ENCODE assay signal across 19 cellular contexts in genomic region chr1:181056560-181056959, GRCh38. TPM values are rescaled to one million over a fixed set of nuclear protein-coding genes. Genes with fewer than 3 reads are reported as not detected.
DNase-seq lines count a peak whose midpoint lies in the region; ATAC-seq, FAIRE-seq and TF ChIP-seq lines count a peak whose summit lies in the region.
"Had no signal": no experiment of that assay in that cellular context is flagged by ENCODE, and none has a peak within 500 bp of the region (broad histone marks: within the 10 kb centered on the region; RNA-seq: fewer than 3 reads in every experiment).

No MANE protein-coding gene starts in this region.

- RAD21 ChIA-PET in GM12878 (lab: Charles Lee; ENCODE audit: unreplicated experiment): interaction anchor here (1.0 to 1.2 kb wide), 2 partner anchors 12 to 86 kb away, joined by 4 read pairs; no protein-coding TSS in a partner anchor

- no peak overlapping the region for H2AFZ ChIP-seq in GM12878 (ENCODE audit: control insufficient read depth, low read depth, low read length)

- no peak overlapping the region for H3K9ac ChIP-seq in GM12878 (ENCODE audit: control insufficient read depth, insufficient read depth, low read length)

- TF ChIP-seq CTCF in GM12878 (IDR thresholded peaks at IDR 0.05 in 2 of 3, conservative IDR thresholded peaks at IDR 0.05 in 1 of 3; ENCODE audit: control insufficient read depth in 2 of 3, extremely low read depth in 1 of 3, insufficient read depth in 1 of 3, low read depth in 3 of 3, low read length in 3 of 3): no peak
- no peak for TF ChIP-seq CTCF in esophagus muscularis mucosa (IDR thresholded peaks at IDR 0.05)

- no peak for FAIRE-seq in GM12878 (lab: Jason Lieb, UNC)
- FAIRE-seq: GM12891 had no signal

- H3K9me3 Mint-ChIP-seq in stimulated activated effector memory CD8-positive, alpha-beta T cell treated with anti-CD3 and anti-CD28 coated beads, Interleukin-12 subunit alpha, Interleukin-12 subunit beta, amount 100 ng/mL, for 72 hours: peaks cover 7% of the 10 kb centered on the region
- H3K9me3 Mint-ChIP-seq: CD4-positive, alpha-beta T cell; HFFc6 had no signal

- H3K27me3 ChIP-seq in GM12878 (replicated peaks in 1 of 2; ENCODE audit: control insufficient read depth in 2 of 2, insufficient read depth in 2 of 2, low read length in 1 of 2) (no peaks in the 10 kb centered on the region), esophagus muscularis mucosa (no peaks in the 10 kb centered on the region)

- TF ChIP-seq POLR2A in GM12878 (IDR thresholded peaks at IDR 0.05; ENCODE audit: low read depth, low read length): no peak
- no peak for TF ChIP-seq POLR2A in esophagus muscularis mucosa (IDR thresholded peaks at IDR 0.05; ENCODE audit: low read depth)

- no TSS peak for BruUV-seq in GM12878 (replicated peaks; lab: Mats Ljungman, UMichigan)

- H3K36me3 ChIP-seq in GM12878 (ENCODE audit: control insufficient read depth in 2 of 2, insufficient read depth in 2 of 2, low read length in 1 of 2) (peaks cover 0 to 26% of the 10 kb centered on the region in 2 experiments; a peak in 2 of 4 replicates), esophagus muscularis mucosa (peaks cover 0 to 12% (median 7%) of the 10 kb centered on the region in 4 donors)
- H3K36me3 ChIP-seq: HAP-1 had no signal

- ATAC-seq in left ventricle myocardium superior (peak; percentile 12), Right ventricle myocardium superior (ENCODE audit: poor library complexity) (no peak), GM12878 (no peak), HG03571 (IDR thresholded peaks at IDR 0.05; ENCODE audit: unreplicated experiment) (no peak)
- ATAC-seq in stimulated activated effector memory CD8-positive, alpha-beta T cell treated with anti-CD3 and anti-CD28 coated beads, Interleukin-12 subunit alpha, Interleukin-12 subunit beta, amount 100 ng/mL, for 72 hours: no peak
- no peak for ATAC-seq in activated CD4-positive, CD25-positive, alpha-beta regulatory T cell treated with anti-CD3 and anti-CD28 coated beads, Interleukin-2, amount 50 U/mL, for 24 hours

- CTCF ChIA-PET in GM12878 (lab: Yijun Ruan, JAX): interaction anchor here (1.3 to 3.3 kb wide), 3 partner anchors 17 to 21 kb away, joined by 3 to 11 read pairs (median 4); no protein-coding TSS in a partner anchor

- peaks cover 39% of the 10 kb centered on the region for H3K36me3 Mint-ChIP-seq in stimulated activated effector memory CD8-positive, alpha-beta T cell treated with anti-CD3 and anti-CD28 coated beads, Interleukin-12 subunit alpha, Interleukin-12 subunit beta, amount 100 ng/mL, for 72 hours

- POLR2A ChIA-PET in GM12878 (lab: Charles Lee): interaction anchor here (1.6 kb wide), 1 partner anchor 10 kb away, joined by 4 read pairs; no protein-coding TSS in a partner anchor

- no peak overlapping the region for H3K4me3 Mint-ChIP-seq in stimulated activated effector memory CD8-positive, alpha-beta T cell treated with anti-CD3 and anti-CD28 coated beads, Interleukin-12 subunit alpha, Interleukin-12 subunit beta, amount 100 ng/mL, for 72 hours
- H3K4me3 Mint-ChIP-seq: B cell; CD4-positive, alpha-beta T cell; HFFc6 had no signal

- no peak for TF ChIP-seq RAD21 in GM12878 (IDR thresholded peaks at IDR 0.05; ENCODE audit: insufficient read depth, low read depth, low read length)

- in situ Hi-C loops in GM12878 (cut with MboI): no loop called here

- H3K27ac ChIP-seq in GM12878 (ENCODE audit: control insufficient read depth, insufficient read depth) (no peak overlapping the region), esophagus muscularis mucosa (replicated peaks in 1 of 4) (peak overlapping the region in 3 of 4 donors; percentile 26 to 48 (median 29))
- H3K27ac ChIP-seq: HL-60 had no signal

- H3K9me3 ChIP-seq in GM12878 (replicated peaks; ENCODE audit: control insufficient read depth, insufficient read depth, low read length): no peaks in the 10 kb centered on the region; the same call in 2 of the 3 replicates
- H3K9me3 ChIP-seq in esophagus muscularis mucosa: peaks cover 0 to 8% (median 0%) of the 10 kb centered on the region in 4 donors

- H3K79me2 ChIP-seq in GM12878 (ENCODE audit: control insufficient read depth, insufficient read depth, low read length): no peaks in the 10 kb centered on the region; the same call in 1 of the 2 replicates

- H3K4me1 ChIP-seq in GM12878 (ENCODE audit: control insufficient read depth, insufficient read depth, low read length) (peaks cover 9% of the 10 kb centered on the region; the same call in 1 of the 2 replicates), esophagus muscularis mucosa (peaks cover 4 to 24% (median 13%) of the 10 kb centered on the region in 4 donors)
- H3K4me1 ChIP-seq: HAP-1 had no signal

- no peaks in the 10 kb centered on the region for H4K20me1 ChIP-seq in GM12878 (ENCODE audit: control insufficient read depth, insufficient read depth)

- H3K4me3 ChIP-seq in GM12878 (no peak overlapping the region), esophagus muscularis mucosa (no peak overlapping the region)
- H3K4me3 ChIP-seq: HAP-1 had no signal

- no peak for DNase-seq in left ventricle myocardium superior
- no peak for DNase-seq in Right ventricle myocardium superior
- no peak for DNase-seq in GM12878 (ENCODE audit: low read depth, low spot score)
- no peak for DNase-seq in esophagus muscularis mucosa (ENCODE audit: extremely low spot score)
- DNase-seq in stimulated activated effector memory CD8-positive, alpha-beta T cell treated with anti-CD3 and anti-CD28 coated beads, Interleukin-12 subunit alpha, Interleukin-12 subunit beta, amount 100 ng/mL, for 72 hours (ENCODE audit: low spot score in 2 of 2): no peak
- DNase-seq in NCI-H187 treated with DMSO at 0.1 percent for 48 hours (lab: John Stamatoyannopoulos, UW): no peak
- DNase-seq: 8988T; C1 segment of cervical spinal cord; Calu3; CD4-positive, alpha-beta T cell; DMS 273 treated with DMSO at 0.1 percent for 48 hours; GOT3; HFFc6 had no signal

- SMC1A ChIA-PET in GM12878 (lab: Charles Lee; ENCODE audit: uncharacterized antibody, unreplicated experiment): interaction anchor here (0.8 to 1.0 kb wide), 3 partner anchors 21 to 110 kb away, joined by 3 to 4 read pairs (median 3); no protein-coding TSS in a partner anchor

- intact Hi-C loops in left ventricle myocardium superior (cut with micrococcal nuclease): no loop called here
- intact Hi-C loops in Right ventricle myocardium superior (cut with DNase I): no loop called here
- intact Hi-C loops in GM12878 (cut with micrococcal nuclease; ENCODE audit: unreplicated experiment): no loop called here
- intact Hi-C loops in esophagus muscularis mucosa (cut with DNase I): no loop called here

- H3K4me1 Mint-ChIP-seq in stimulated activated effector memory CD8-positive, alpha-beta T cell treated with anti-CD3 and anti-CD28 coated beads, Interleukin-12 subunit alpha, Interleukin-12 subunit beta, amount 100 ng/mL, for 72 hours: peaks cover 6% of the 10 kb centered on the region

- H3K4me2 ChIP-seq in GM12878 (ENCODE audit: control insufficient read depth, insufficient read depth): no peak overlapping the region

- H3K27ac Mint-ChIP-seq in stimulated activated effector memory CD8-positive, alpha-beta T cell treated with anti-CD3 and anti-CD28 coated beads, Interleukin-12 subunit alpha, Interleukin-12 subunit beta, amount 100 ng/mL, for 72 hours: peak overlapping the region; percentile 65
- H3K27ac Mint-ChIP-seq: B cell; CD4-positive, alpha-beta T cell; HFFc6 had no signal

- TF ChIP-seq EP300 in GM12878 (IDR thresholded peaks at IDR 0.05; ENCODE audit: borderline replicate concordance in 1 of 2, control insufficient read depth in 1 of 2, low read depth in 2 of 2, low read length in 2 of 2) (no peak), esophagus muscularis mucosa (IDR thresholded peaks at IDR 0.05) (no peak)

- WGBS in GM12878 (ENCODE audit: insufficient coverage, insufficient replicate concordance, low lambda C conversion rate, missing lambda C conversion rate): 79% methylated on average over 6 of the region's 6 CpGs
- 86% methylated on average over 6 of the region's 6 CpGs for WGBS in esophagus muscularis mucosa

RNA-seq across cellular contexts. Expression of gene MR1, which starts 22.8 kb away (rescaled TPM):
- total RNA-seq in left ventricle myocardium superior (3.4 TPM), Right ventricle myocardium superior (3.3 TPM), GM12878 (2014; rRNA removed) (29.5 and 30.4 TPM in 2 replicates), GM12878 (2014; rRNA removed; fragmentation: Illumina TruSeq; extraction: Trizol) (32.2 and 32.3 TPM in 2 replicates), GM12878 (2021) (26.3 and 29.0 TPM in 2 replicates), esophagus muscularis mucosa (10 to 100 TPM; 10.8 to 23.5 (median 15.4) TPM)
- total RNA-seq in GM12878 (2013; cell fraction: nucleolus; rRNA removed): 81.0 and 93.9 TPM in 2 replicates
- polyA plus RNA-seq in GM12878 (2011; ENCODE audit: low read depth): 21.6 TPM
- polyA plus RNA-seq in GM12878 (2011; rRNA removed) (65.9 and 71.7 TPM in 2 replicates), GM12878 (2014; fragmentation: Illumina TruSeq; extraction: Trizol) (40.0 and 42.3 TPM in 2 replicates), GM12878 (2014; fragmentation: Nextera tagmentation; extraction: Ambion mirVana) (10 to 100 TPM; 24.7 to 28.5 TPM), GM12878 (2014; rRNA removed) (24.3 and 29.2 TPM in 2 replicates), GM12878 (2016; fragmentation: Nextera tagmentation; extraction: Ambion mirVana) (10 to 100 TPM; 35.7 to 36.4 TPM)
- polyA plus RNA-seq in GM12878 (2011; cell fraction: cytosol; rRNA removed): 42.6 and 46.8 TPM in 2 replicates
- 23.1 and 25.8 TPM in 2 replicates for polyA plus RNA-seq in GM12878 (2011; cell fraction: nucleus; rRNA removed)
- 20.0 and 23.8 TPM in 2 replicates for polyA plus RNA-seq in GM12878 (2012)
- polyA minus RNA-seq in GM12878 (2011; rRNA and poly(A)+ RNA removed): 47.7 and 66.8 TPM in 2 replicates
- 9.9 and 15.5 TPM in 2 replicates for polyA minus RNA-seq in GM12878 (2011; cell fraction: cytosol; rRNA and poly(A)+ RNA removed)
- polyA minus RNA-seq in GM12878 (2011; cell fraction: nucleus; rRNA and poly(A)+ RNA removed): 23.2 and 32.4 TPM in 2 replicates

RNA-seq across cellular contexts. Expression of gene IER5, which starts 31.9 kb away (rescaled TPM):
- total RNA-seq in left ventricle myocardium superior: 15.9 TPM
- 15.1 TPM for total RNA-seq in Right ventricle myocardium superior
- total RNA-seq in GM12878 (2013; cell fraction: nucleolus; rRNA removed): 88.8 and 93.7 TPM in 2 replicates
- 65.4 and 69.4 TPM in 2 replicates for total RNA-seq in GM12878 (2014; rRNA removed)
- total RNA-seq in GM12878 (2014; rRNA removed; fragmentation: Illumina TruSeq; extraction: Trizol): 32.7 and 34.9 TPM in 2 replicates
- 73.9 and 75.2 TPM in 2 replicates for total RNA-seq in GM12878 (2021)
- polyA plus RNA-seq in GM12878 (2011; ENCODE audit: low read depth): 6.6 TPM
- polyA plus RNA-seq in GM12878 (2011; rRNA removed): 36.4 and 44.1 TPM in 2 replicates
- polyA plus RNA-seq in GM12878 (2011; cell fraction: cytosol; rRNA removed): 32.3 and 38.9 TPM in 2 replicates
- 59.7 and 70.4 TPM in 2 replicates for polyA plus RNA-seq in GM12878 (2011; cell fraction: nucleus; rRNA removed)
- polyA plus RNA-seq in GM12878 (2012): 24.5 and 28.7 TPM in 2 replicates
- 22.4 and 26.2 TPM in 2 replicates for polyA plus RNA-seq in GM12878 (2014; fragmentation: Illumina TruSeq; extraction: Trizol)
- 10 to 100 TPM in 1 of 2 experiments, 1 to 10 TPM in 1; 6.2 to 19.5 TPM for polyA plus RNA-seq in GM12878 (2014; fragmentation: Nextera tagmentation; extraction: Ambion mirVana)
- polyA plus RNA-seq in GM12878 (2014; rRNA removed): 52.3 and 62.0 TPM in 2 replicates
- polyA plus RNA-seq in GM12878 (2016; fragmentation: Nextera tagmentation; extraction: Ambion mirVana): 10 to 100 TPM in 1 of 2 experiments, 1 to 10 TPM in 1; 4.3 to 11.7 TPM
- polyA minus RNA-seq in GM12878 (2011; rRNA and poly(A)+ RNA removed): 30.4 and 44.0 TPM in 2 replicates
- 24.5 TPM in 2 replicates for polyA minus RNA-seq in GM12878 (2011; cell fraction: cytosol; rRNA and poly(A)+ RNA removed)
- polyA minus RNA-seq in GM12878 (2011; cell fraction: nucleus; rRNA and poly(A)+ RNA removed): 69.0 and 99.9 TPM in 2 replicates
- 10 to 100 TPM; 14.5 to 22.0 (median 16.7) TPM for total RNA-seq in esophagus muscularis mucosa

RNA-seq across cellular contexts. Expression of gene STX6, which starts 33.9 kb away (rescaled TPM):
- 6.4 TPM for total RNA-seq in left ventricle myocardium superior
- 6.0 TPM for total RNA-seq in Right ventricle myocardium superior
- total RNA-seq in GM12878 (2013; cell fraction: nucleolus; rRNA removed): 86.2 and 87.2 TPM in 2 replicates
- 21.5 and 24.1 TPM in 2 replicates for total RNA-seq in GM12878 (2014; rRNA removed)
- total RNA-seq in GM12878 (2014; rRNA removed; fragmentation: Illumina TruSeq; extraction: Trizol): 18.7 and 20.3 TPM in 2 replicates
- total RNA-seq in GM12878 (2021): 18.9 and 19.3 TPM in 2 replicates
- polyA plus RNA-seq in GM12878 (2011; ENCODE audit: low read depth): 6.6 TPM
- polyA plus RNA-seq in GM12878 (2011; rRNA removed): 33.6 and 36.3 TPM in 2 replicates
- polyA plus RNA-seq in GM12878 (2011; cell fraction: cytosol; rRNA removed): 23.3 and 24.8 TPM in 2 replicates
- polyA plus RNA-seq in GM12878 (2011; cell fraction: nucleus; rRNA removed): 19.2 and 20.8 TPM in 2 replicates
- 9.8 and 13.8 TPM in 2 replicates for polyA plus RNA-seq in GM12878 (2012)
- polyA plus RNA-seq in GM12878 (2014; fragmentation: Illumina TruSeq; extraction: Trizol): 17.2 and 19.6 TPM in 2 replicates
- polyA plus RNA-seq in GM12878 (2014; fragmentation: Nextera tagmentation; extraction: Ambion mirVana): 1 to 10 TPM; 4.7 to 6.2 TPM
- polyA plus RNA-seq in GM12878 (2014; rRNA removed): 16.7 and 16.9 TPM in 2 replicates
- polyA plus RNA-seq in GM12878 (2016; fragmentation: Nextera tagmentation; extraction: Ambion mirVana): 10 to 100 TPM; 13.3 to 15.5 TPM
- 44.5 and 47.5 TPM in 2 replicates for polyA minus RNA-seq in GM12878 (2011; rRNA and poly(A)+ RNA removed)
- 12.0 and 14.5 TPM in 2 replicates for polyA minus RNA-seq in GM12878 (2011; cell fraction: cytosol; rRNA and poly(A)+ RNA removed)
- polyA minus RNA-seq in GM12878 (2011; cell fraction: nucleus; rRNA and poly(A)+ RNA removed): 21.5 and 32.9 TPM in 2 replicates
- total RNA-seq in esophagus muscularis mucosa: 10 to 100 TPM; 19.4 to 38.0 (median 23.2) TPM
